ENCODE assay signal across 12 cellular contexts in the genomic region with DNA sequence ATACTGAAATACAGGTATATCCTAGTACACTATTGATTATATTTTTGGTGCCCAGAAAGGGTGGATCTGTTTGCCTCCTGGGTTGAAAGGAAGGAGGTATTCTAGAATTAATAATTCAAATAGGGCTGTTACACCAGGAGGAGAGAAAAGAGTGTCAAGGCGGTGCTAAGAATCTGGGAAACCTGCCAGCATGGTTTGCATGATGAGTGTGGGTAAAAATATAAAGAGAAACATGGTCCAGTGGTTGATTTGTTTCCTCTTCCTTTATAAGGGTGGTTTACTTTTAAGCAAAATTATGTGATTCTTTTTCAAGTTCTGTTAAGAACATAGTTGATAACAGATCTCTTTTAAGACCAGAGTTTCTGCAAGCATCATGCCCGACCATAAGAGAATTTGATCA.
DNase-seq lines count a peak whose midpoint lies in the region; ATAC-seq lines count a peak whose summit lies in the region.
"Had no signal": no experiment of that assay in that cellular context is flagged by ENCODE, and none has a peak within 500 bp of the region (broad histone marks: within the 10 kb centered on the region; RNA-seq: fewer than 3 reads in every experiment).

No MANE protein-coding gene starts in this region.

- DNase-seq in H4 (ENCODE audit: low spot score) (peak; percentile 54), OCI-M1 (lab: John Stamatoyannopoulos, UW) (peak; percentile 29), left cardiac atrium (peak; percentile 31), SIG-M5 (lab: John Stamatoyannopoulos, UW) (no peak)
- DNase-seq in activated CD4-positive, alpha-beta T cell treated with anti-CD3 and anti-CD28 coated beads, Interleukin-2, amount 10 ng/mL, durations not matched to agents 24 days and 14 days = no peak
- no peak for DNase-seq in activated naive CD8-positive, alpha-beta T cell treated with anti-CD3 and anti-CD28 coated beads for 36 hours
- DNase-seq: activated CD4-positive, alpha-beta T cell treated with anti-CD3 and anti-CD28 coated beads for 1 hour; H9; mammary epithelial cell had no signal

- H3K9me3 ChIP-seq in BLaER1 = no peaks in the 10 kb centered on the region

- no peaks in the 10 kb centered on the region for H3K36me3 ChIP-seq in BLaER1

- no peaks in the 10 kb centered on the region for H3K27me3 Mint-ChIP-seq in activated CD4-positive, alpha-beta T cell treated with anti-CD3 and anti-CD28 coated beads, Interleukin-2, amount 10 ng/mL, durations not matched to agents 24 days and 14 days
- H3K27me3 Mint-ChIP-seq in activated naive CD8-positive, alpha-beta T cell treated with anti-CD3 and anti-CD28 coated beads for 36 hours = peaks cover 13% of the 10 kb centered on the region

- H3K4me1 Mint-ChIP-seq in activated CD4-positive, alpha-beta T cell treated with anti-CD3 and anti-CD28 coated beads, Interleukin-2, amount 10 ng/mL, durations not matched to agents 24 days and 14 days = no peaks in the 10 kb centered on the region
- H3K4me1 Mint-ChIP-seq in activated naive CD8-positive, alpha-beta T cell treated with anti-CD3 and anti-CD28 coated beads for 36 hours = no peaks in the 10 kb centered on the region
- H3K4me1 Mint-ChIP-seq: H9 had no signal

- no peaks in the 10 kb centered on the region for H3K9me3 Mint-ChIP-seq in activated CD4-positive, alpha-beta T cell treated with anti-CD3 and anti-CD28 coated beads, Interleukin-2, amount 10 ng/mL, durations not matched to agents 24 days and 14 days
- no peaks in the 10 kb centered on the region for H3K9me3 Mint-ChIP-seq in activated naive CD8-positive, alpha-beta T cell treated with anti-CD3 and anti-CD28 coated beads for 36 hours
- H3K9me3 Mint-ChIP-seq: H9 had no signal

- intact Hi-C loops in left cardiac atrium (cut with DNase I) = no loop called here
- intact Hi-C loops in activated CD4-positive, alpha-beta T cell treated with anti-CD3 and anti-CD28 coated beads, Interleukin-2, amount 10 ng/mL, durations not matched to agents 24 days and 14 days (cut with micrococcal nuclease) = no loop called here

- no peak overlapping the region for H3K27ac Mint-ChIP-seq in activated CD4-positive, alpha-beta T cell treated with anti-CD3 and anti-CD28 coated beads, Interleukin-2, amount 10 ng/mL, durations not matched to agents 24 days and 14 days
- no peak overlapping the region for H3K27ac Mint-ChIP-seq in activated naive CD8-positive, alpha-beta T cell treated with anti-CD3 and anti-CD28 coated beads for 36 hours
- H3K27ac Mint-ChIP-seq: H9 had no signal

- H3K27me3 ChIP-seq in BLaER1 = no peaks in the 10 kb centered on the region

- peak; percentile 55 to 63 for ATAC-seq in left cardiac atrium
- no peak for ATAC-seq in HG02642 (IDR thresholded peaks at IDR 0.05; ENCODE audit: poor library complexity, unreplicated experiment)

- no peak overlapping the region for H3K4me3 Mint-ChIP-seq in activated CD4-positive, alpha-beta T cell treated with anti-CD3 and anti-CD28 coated beads, Interleukin-2, amount 10 ng/mL, durations not matched to agents 24 days and 14 days
- H3K4me3 Mint-ChIP-seq in activated naive CD8-positive, alpha-beta T cell treated with anti-CD3 and anti-CD28 coated beads for 36 hours = no peak overlapping the region
- H3K4me3 Mint-ChIP-seq: H9 had no signal

- peak overlapping the region; percentile 69 for H3K4me2 ChIP-seq in BLaER1

- H3K4me3 ChIP-seq in BLaER1 = no peak overlapping the region
- H3K4me3 ChIP-seq: skin epidermis had no signal

- H3K27ac ChIP-seq in BLaER1 = no peak overlapping the region
- H3K27ac ChIP-seq: skin epidermis had no signal

- no peaks in the 10 kb centered on the region for H3K36me3 Mint-ChIP-seq in activated CD4-positive, alpha-beta T cell treated with anti-CD3 and anti-CD28 coated beads, Interleukin-2, amount 10 ng/mL, durations not matched to agents 24 days and 14 days (ENCODE audit: low read depth)
- H3K36me3 Mint-ChIP-seq in activated naive CD8-positive, alpha-beta T cell treated with anti-CD3 and anti-CD28 coated beads for 36 hours = no peaks in the 10 kb centered on the region

- no peaks in the 10 kb centered on the region for H4K20me1 ChIP-seq in BLaER1

- no peak overlapping the region for H3K9ac ChIP-seq in BLaER1

- H3K4me1 ChIP-seq in BLaER1 = peaks cover 35% of the 10 kb centered on the region

Comparison
In these comparisons a context has a peak if more than half of its experiments do, and no peak if none do; other contexts are left out.
1. DNase-seq: peak in H4 (single experiment), OCI-M1 (single experiment) and left cardiac atrium (single experiment); none in activated CD4-positive, alpha-beta T cell treated with anti-CD3 and anti-CD28 coated beads, Interleukin-2, amount 10 ng/mL, durations not matched to agents 24 days and 14 days (single experiment), activated naive CD8-positive, alpha-beta T cell treated with anti-CD3 and anti-CD28 coated beads for 36 hours (single experiment) and SIG-M5 (single experiment).